ENCODE assay signal across 19 cellular contexts in the genomic region with DNA sequence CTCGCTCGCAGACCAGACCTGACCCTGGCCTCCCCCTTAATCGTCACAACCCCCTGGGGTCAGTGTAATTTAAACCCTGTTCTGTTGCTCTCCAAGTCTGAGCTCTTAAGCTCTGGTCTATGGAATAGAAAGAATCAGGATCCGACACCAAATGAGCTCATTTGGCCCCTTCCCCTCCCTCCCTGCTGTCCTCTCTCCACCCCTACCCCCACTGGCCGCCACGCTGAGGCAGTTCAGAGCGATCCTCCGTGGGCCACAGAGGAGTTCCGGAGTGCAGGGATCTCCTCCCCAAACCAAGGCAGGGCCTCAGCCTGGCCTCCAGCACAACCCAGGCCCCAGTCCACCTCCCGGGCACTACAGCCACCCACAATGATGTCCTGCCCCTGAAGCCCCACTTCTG. TPM values are rescaled to one million over a fixed set of nuclear protein-coding genes. Genes with fewer than 3 reads are reported as not detected.
DNase-seq lines count a peak whose midpoint lies in the region; ATAC-seq and TF ChIP-seq lines count a peak whose summit lies in the region.
"Had no signal": no experiment of that assay in that cellular context is flagged by ENCODE, and none has a peak within 500 bp of the region (broad histone marks: within the 10 kb centered on the region; RNA-seq: fewer than 3 reads in every experiment).

No MANE protein-coding gene starts in this region.

- H2BK120ac ChIP-seq in H9 (ENCODE audit: low read depth, low read length, poor library complexity, severe bottlenecking): no peak overlapping the region

- no peaks in the 10 kb centered on the region for H3K79me1 ChIP-seq in H9 (ENCODE audit: insufficient read depth, low read depth, low read length, poor library complexity, severe bottlenecking)

- H3K9ac ChIP-seq in H9 (ENCODE audit: extremely low read depth, insufficient read length, low read length): no peak overlapping the region
- no peak overlapping the region for H3K9ac ChIP-seq in neural progenitor cell

- H4K91ac ChIP-seq in H9 (ENCODE audit: insufficient read length, low read depth, low read length): no peak overlapping the region

- H4K20me1 ChIP-seq in H9 (ENCODE audit: control insufficient read depth, insufficient read depth, insufficient read length) (no peaks in the 10 kb centered on the region), neural progenitor cell (ENCODE audit: low read depth) (peaks cover 28% of the 10 kb centered on the region)

- no peaks in the 10 kb centered on the region for H3K9me3 ChIP-seq in CD4-positive, alpha-beta T cell (ENCODE audit: control insufficient read depth, low read length)
- H3K9me3 ChIP-seq in H9 (ENCODE audit: control insufficient read depth, low read depth, low read length) (no peaks in the 10 kb centered on the region), neural progenitor cell (ENCODE audit: low read depth) (no peaks in the 10 kb centered on the region)
- H3K9me3 ChIP-seq: right atrium auricular region, thoracic aorta had no signal

- no peaks in the 10 kb centered on the region for H3K27me3 Mint-ChIP-seq in CD4-positive, alpha-beta T cell
- no peaks in the 10 kb centered on the region; the same call in 1 of the 2 replicates for H3K27me3 Mint-ChIP-seq in H9 (ENCODE audit: low read depth)
- H3K27me3 Mint-ChIP-seq in brain: peaks cover 3% of the 10 kb centered on the region
- H3K27me3 Mint-ChIP-seq in neural progenitor cell (ENCODE audit: insufficient read depth, low read depth): peaks cover 17% of the 10 kb centered on the region

- H3K56ac ChIP-seq in H9 (ENCODE audit: insufficient read length, low read depth, low read length): no peak overlapping the region

- H3K4me3 ChIP-seq in neural progenitor cell: no peak overlapping the region
- H3K4me3 ChIP-seq: coronary artery, right atrium auricular region, thoracic aorta had no signal

- H3K9me3 Mint-ChIP-seq in CD4-positive, alpha-beta T cell: no peaks in the 10 kb centered on the region
- no peaks in the 10 kb centered on the region for H3K9me3 Mint-ChIP-seq in H9
- no peaks in the 10 kb centered on the region for H3K9me3 Mint-ChIP-seq in brain
- H3K9me3 Mint-ChIP-seq in neural progenitor cell: no peaks in the 10 kb centered on the region
- H3K9me3 Mint-ChIP-seq: activated T-cell treated with anti-CD3 and anti-CD28 coated beads, Interleukin-2, amount 50 U/mL, for 4 hours; natural killer cell had no signal

- no peak for DNase-seq in CD4-positive, alpha-beta T cell
- no peak for DNase-seq in H9
- DNase-seq in neural progenitor cell (ENCODE audit: low spot score): peak; percentile 56
- no peak for DNase-seq in NCI-H345 treated with DMSO at 0.1 percent for 48 hours (lab: John Stamatoyannopoulos, UW; ENCODE audit: unreplicated experiment)
- DNase-seq in Ammon's horn (ENCODE audit: low spot score): no peak
- no peak for DNase-seq in stimulated activated CD4-positive, alpha-beta T cell treated with anti-CD3 and anti-CD28 coated beads, Interleukin-1b, Interleukin-23, amount 100 ng/mL, for 48 hours
- DNase-seq: activated CD4-positive, alpha-beta T cell treated with anti-CD3 and anti-CD28 coated beads for 4 hours; activated T-cell treated with anti-CD3 and anti-CD28 coated beads, Interleukin-2, amount 50 U/mL, for 4 hours; HCEC 1CT; natural killer cell; NCI-H1694; NCI-H446; SHP77 treated with DMSO at 0.1 percent for 48 hours; T1000 had no signal

- no peak overlapping the region for H3K4ac ChIP-seq in H9 (ENCODE audit: low read depth, low read length)

- H3K4me1 Mint-ChIP-seq in CD4-positive, alpha-beta T cell (ENCODE audit: low read depth): peaks cover 79% of the 10 kb centered on the region
- H3K4me1 Mint-ChIP-seq in H9: peaks cover 61 to 74% of the 10 kb centered on the region in 2 experiments
- peaks cover 79% of the 10 kb centered on the region for H3K4me1 Mint-ChIP-seq in brain
- H3K4me1 Mint-ChIP-seq in neural progenitor cell: peaks cover 38% of the 10 kb centered on the region

- H3K4me1 ChIP-seq in H9 (ENCODE audit: insufficient read depth, low read length) (peaks cover 15% of the 10 kb centered on the region; the same call in 1 of the 2 replicates), neural progenitor cell (peaks cover 19% of the 10 kb centered on the region)

- no peak overlapping the region for H3T11ph ChIP-seq in H9 (ENCODE audit: low read length)

- peak overlapping the region; percentile 21 for H3K4me3 Mint-ChIP-seq in CD4-positive, alpha-beta T cell
- H3K4me3 Mint-ChIP-seq in H9: peak overlapping the region in 1 of 2 experiments; percentile 50; a peak in 3 of 5 replicates
- peak overlapping the region in 2 of 5 experiments; percentile 49 to 65 for H3K4me3 Mint-ChIP-seq in brain
- H3K4me3 Mint-ChIP-seq in neural progenitor cell: peak overlapping the region; percentile 54
- H3K4me3 Mint-ChIP-seq: natural killer cell had no signal

- peaks cover 2% of the 10 kb centered on the region for H3K23me2 ChIP-seq in H9 (ENCODE audit: insufficient read length, low read depth, low read length, poor library complexity, severe bottlenecking)

- intact Hi-C loops in CD4-positive, alpha-beta T cell (cut with DNase I, micrococcal nuclease): loop anchor here in 1 of 2 experiments (10.0 kb wide), 1 partner anchor 62 kb away; no protein-coding TSS in a partner anchor

- no peak overlapping the region for H2AFZ ChIP-seq in H9 (ENCODE audit: low read length)
- H2AFZ ChIP-seq in neural progenitor cell (replicated peaks): no peak overlapping the region

- no peak overlapping the region for H2BK5ac ChIP-seq in H9 (ENCODE audit: insufficient read length, low read length)

- H3K36me3 ChIP-seq in neural progenitor cell: no peaks in the 10 kb centered on the region
- H3K36me3 ChIP-seq: right atrium auricular region, thoracic aorta had no signal

- H3K4me2 ChIP-seq in H9 (ENCODE audit: insufficient read depth, insufficient read length, low read length) (no peak overlapping the region), neural progenitor cell (no peak overlapping the region)

- no peak overlapping the region for H2BK20ac ChIP-seq in H9 (ENCODE audit: low read depth, low read length, poor library complexity, severe bottlenecking)

- H3K14ac ChIP-seq in H9 (ENCODE audit: insufficient read depth, low read length): no peak overlapping the region; the same call in 1 of the 2 replicates

- no CpG with 5 or more reads among the region's 10 CpGs for WGBS in H9 (ENCODE audit: extremely low coverage, insufficient read length, low lambda C conversion rate)

- no peak for TF ChIP-seq CTCF in CD4-positive, alpha-beta T cell (IDR thresholded peaks at IDR 0.05)
- TF ChIP-seq CTCF in H9 (conservative IDR thresholded peaks at IDR 0.05): no peak
- no peak for TF ChIP-seq CTCF in brain (conservative IDR thresholded peaks at IDR 0.05)
- TF ChIP-seq CTCF in neural progenitor cell (IDR thresholded peaks at IDR 0.05): no peak

- H2BK15ac ChIP-seq in H9 (ENCODE audit: low read depth, low read length): no peak overlapping the region

- H3K27ac Mint-ChIP-seq in CD4-positive, alpha-beta T cell: peak overlapping the region; percentile 77
- H3K27ac Mint-ChIP-seq in H9 (peak overlapping the region in 2 of 3 experiments; percentile 15 to 59; a peak in 3 of 7 replicates), brain (peak overlapping the region in 3 of 5 experiments; percentile 9 to 61 (median 53)), neural progenitor cell (no peak overlapping the region)

- H3K79me2 ChIP-seq in H9 (ENCODE audit: insufficient read depth, low read length) (no peaks in the 10 kb centered on the region; the same call in 1 of the 2 replicates), neural progenitor cell (ENCODE audit: low read depth) (no peaks in the 10 kb centered on the region)

- no peak overlapping the region for H2BK12ac ChIP-seq in H9 (ENCODE audit: insufficient read length, low read depth, low read length)

- H3K18ac ChIP-seq in H9 (ENCODE audit: insufficient read length, low read depth, low read length): no peak overlapping the region

- no peak overlapping the region for H4K8ac ChIP-seq in H9 (replicated peaks; ENCODE audit: insufficient read length, low read depth, low read length)

- CTCF ChIA-PET in CD4-positive, alpha-beta T cell (lab: Charles Lee): interaction anchor here (2.0 kb wide), 1 partner anchor 41 kb away, joined by 7 read pairs; no protein-coding TSS in a partner anchor

- H3K27me3 ChIP-seq in CD4-positive, alpha-beta T cell (ENCODE audit: control insufficient read depth, insufficient read depth, low read length): no peaks in the 10 kb centered on the region
- H3K27me3 ChIP-seq in H9 (ENCODE audit: insufficient read depth, low read length): no peaks in the 10 kb centered on the region
- peaks cover 72% of the 10 kb centered on the region for H3K27me3 ChIP-seq in neural progenitor cell
- H3K27me3 ChIP-seq: right atrium auricular region had no signal

- no peak overlapping the region for H4K5ac ChIP-seq in H9 (ENCODE audit: insufficient read length, low read depth, low read length)

- no peak for ATAC-seq in CD4-positive, alpha-beta T cell (ENCODE audit: poor library complexity)
- no peak for ATAC-seq in HG03342 (IDR thresholded peaks at IDR 0.05; ENCODE audit: unreplicated experiment)
- ATAC-seq: activated T-cell treated with anti-CD3 and anti-CD28 coated beads, Interleukin-2, amount 50 U/mL, for 4 hours; natural killer cell had no signal

- H3F3A ChIP-seq in neural progenitor cell (ENCODE audit: low read depth): peaks cover 26% of the 10 kb centered on the region

- no peak overlapping the region for H3K23ac ChIP-seq in H9 (ENCODE audit: insufficient read length, low read depth, low read length)

- POLR2A ChIA-PET in CD4-positive, alpha-beta T cell (lab: Charles Lee): interaction anchor here (1.4 to 5.9 kb wide), 7 partner anchors 10 to 63 kb away, joined by 4 to 37 read pairs (median 8); no protein-coding TSS in a partner anchor

- H3K36me3 Mint-ChIP-seq in CD4-positive, alpha-beta T cell (ENCODE audit: low read depth): no peaks in the 10 kb centered on the region
- H3K36me3 Mint-ChIP-seq in H9 (ENCODE audit: insufficient read depth in 1 of 3, low read depth in 3 of 3): no peaks in the 10 kb centered on the region; a peak in 1 of 7 replicates
- no peaks in the 10 kb centered on the region for H3K36me3 Mint-ChIP-seq in brain
- H3K36me3 Mint-ChIP-seq in neural progenitor cell: no peaks in the 10 kb centered on the region
- H3K36me3 Mint-ChIP-seq: natural killer cell had no signal

- H3K27ac ChIP-seq in CD4-positive, alpha-beta T cell (ENCODE audit: low read depth, low read length): peak overlapping the region; percentile 39
- H3K27ac ChIP-seq in H9 (ENCODE audit: insufficient read length, low read depth, low read length) (no peak overlapping the region), neural progenitor cell (no peak overlapping the region)
- H3K27ac ChIP-seq: coronary artery, thoracic aorta had no signal

- no peak overlapping the region for H2AK5ac ChIP-seq in H9 (ENCODE audit: insufficient read length, low read length)

RNA-seq across cellular contexts. Expression of gene DNMT3A, which starts 5.3 kb away (rescaled TPM):
- 10 to 100 TPM; 57.1 to 62.1 TPM for total RNA-seq in CD4-positive, alpha-beta T cell
- 207 and 215 TPM in 2 replicates for total RNA-seq in H9 (2021)
- 27.7 TPM for polyA plus RNA-seq in brain (ENCODE audit: insufficient read depth, low read depth, low replicate concordance)
- total RNA-seq in neural progenitor cell (ENCODE audit: low replicate concordance): 46.5 and 81.1 TPM in 2 replicates
